ENCODE assay signal across 8 cellular contexts in genomic region chr5:177495243-177496060, GRCh38. TPM values are rescaled to one million over a fixed set of nuclear protein-coding genes. Genes with fewer than 3 reads are reported as not detected.
DNase-seq lines count a peak whose midpoint lies in the region; ATAC-seq, FAIRE-seq and TF ChIP-seq lines count a peak whose summit lies in the region.

No MANE protein-coding gene starts in this region.

- no peak for FAIRE-seq in bronchial epithelial cell (lab: Jason Lieb, UNC)

- H3K36me3 ChIP-seq in CD8-positive, alpha-beta memory T cell (ENCODE audit: insufficient read depth, low read length): no peaks in the 10 kb centered on the region
- H3K36me3 ChIP-seq in bronchial epithelial cell (ENCODE audit: control insufficient read depth, insufficient read depth, low read length) (peaks cover 29% of the 10 kb centered on the region), liver (ENCODE audit: control insufficient read depth in 4 of 4, insufficient read depth in 3 of 4, low read depth in 1 of 4, low read length in 3 of 4) (no peaks in the 10 kb centered on the region), upper lobe of right lung (peaks cover 6% of the 10 kb centered on the region)

- POLR2A ChIA-PET in CD8-positive, alpha-beta memory T cell (lab: Charles Lee): interaction anchor here (0.9 to 1.2 kb wide), 2 partner anchors 24 to 41 kb away, joined by 3 to 5 read pairs; no protein-coding TSS in a partner anchor

- peaks cover 0 to 14% (median 4%) of the 10 kb centered on the region in 3 donors for H3K36me3 Mint-ChIP-seq in CD8-positive, alpha-beta memory T cell

- no peak for DNase-seq in CD8-positive, alpha-beta memory T cell
- DNase-seq in NAMALWA (ENCODE audit: low spot score): peak; percentile 50
- peak; percentile 42 for DNase-seq in bronchial epithelial cell (ENCODE audit: low read depth)
- peak; percentile 72 for DNase-seq in upper lobe of right lung

- intact Hi-C loops in upper lobe of right lung (cut with DNase I): no loop called here

- no peak for TF ChIP-seq CTCF in bronchial epithelial cell (IDR thresholded peaks at IDR 0.05; ENCODE audit: insufficient read depth, low read length, severe bottlenecking)
- peak; percentile 0 for TF ChIP-seq CTCF in liver (IDR thresholded peaks at IDR 0.05; ENCODE audit: low read depth, low read length, missing input control)
- TF ChIP-seq CTCF in upper lobe of right lung (IDR thresholded peaks at IDR 0.05): peak; percentile 1

- H3K4me3 ChIP-seq in CD8-positive, alpha-beta memory T cell (ENCODE audit: low read length): no peak overlapping the region
- H3K4me3 ChIP-seq in bronchial epithelial cell (ENCODE audit: low read depth, low read length) (no peak overlapping the region), liver (ENCODE audit: low read depth in 1 of 3, low read length in 3 of 3) (no peak overlapping the region), upper lobe of right lung (peak overlapping the region; percentile 75)

- H3K27me3 ChIP-seq in CD8-positive, alpha-beta memory T cell (ENCODE audit: insufficient read depth, low read length, poor library complexity, severe bottlenecking): no peaks in the 10 kb centered on the region
- H3K27me3 ChIP-seq in bronchial epithelial cell (ENCODE audit: control insufficient read depth, insufficient read depth, low read length): no peaks in the 10 kb centered on the region
- no peaks in the 10 kb centered on the region for H3K27me3 ChIP-seq in liver (ENCODE audit: control insufficient read depth in 4 of 4, insufficient read depth in 4 of 4, low read length in 3 of 4)
- no peaks in the 10 kb centered on the region for H3K27me3 ChIP-seq in upper lobe of right lung

- peaks cover 8 to 39% (median 19%) of the 10 kb centered on the region in 3 donors for H3K4me1 Mint-ChIP-seq in CD8-positive, alpha-beta memory T cell

- no peak overlapping the region for H3K27ac Mint-ChIP-seq in CD8-positive, alpha-beta memory T cell

- peaks cover 0 to 2% of the 10 kb centered on the region in 2 donors for H3K27me3 Mint-ChIP-seq in CD8-positive, alpha-beta memory T cell

- H3K4me3 Mint-ChIP-seq in CD8-positive, alpha-beta memory T cell: peak overlapping the region in 6 of 7 donors; percentile 19 to 80 (median 38)

- H3K9me3 ChIP-seq in CD8-positive, alpha-beta memory T cell (ENCODE audit: low read length): no peaks in the 10 kb centered on the region
- no peaks in the 10 kb centered on the region for H3K9me3 ChIP-seq in liver (ENCODE audit: control insufficient read depth in 4 of 4, low read length in 3 of 4)
- H3K9me3 ChIP-seq in upper lobe of right lung: no peaks in the 10 kb centered on the region

- H3K9ac ChIP-seq in liver (ENCODE audit: low read depth in 1 of 2, low read length in 2 of 2): no peak overlapping the region

- no peak for TF ChIP-seq RAD21 in liver (IDR thresholded peaks at IDR 0.05)

- H3K4me1 ChIP-seq in CD8-positive, alpha-beta memory T cell (ENCODE audit: insufficient read depth, low read length): peaks cover 15% of the 10 kb centered on the region
- H3K4me1 ChIP-seq in liver (ENCODE audit: control insufficient read depth in 4 of 4, insufficient read depth in 4 of 4, low read length in 3 of 4): peaks cover 0 to 17% (median 7%) of the 10 kb centered on the region in 4 donors
- peaks cover 47% of the 10 kb centered on the region for H3K4me1 ChIP-seq in upper lobe of right lung

- peak overlapping the region; percentile 69 for H3K27ac ChIP-seq in CD8-positive, alpha-beta memory T cell (ENCODE audit: low read depth, low read length)
- H3K27ac ChIP-seq in liver (ENCODE audit: low read depth in 1 of 2, low read length in 2 of 2) (peak overlapping the region; percentile 36 to 58), upper lobe of right lung (peak overlapping the region; percentile 81)

- CTCF ChIA-PET in CD8-positive, alpha-beta memory T cell (lab: Charles Lee): interaction anchor here (1.4 to 12.2 kb wide), 5 partner anchors 19 to 178 kb away, joined by 3 to 116 read pairs (median 5); no protein-coding TSS in a partner anchor

- ATAC-seq in upper lobe of right lung (no peak), GM21528 (IDR thresholded peaks at IDR 0.05; ENCODE audit: low FRiP score, unreplicated experiment) (no peak), GM19023 (IDR thresholded peaks at IDR 0.05; ENCODE audit: unreplicated experiment) (no peak)
- ATAC-seq in activated CD4-positive, CD25-positive, alpha-beta regulatory T cell treated with anti-CD3 and anti-CD28 coated beads, Interleukin-2, amount 50 U/mL, for 24 hours: no peak

- 83% methylated on average over 14 of the region's 14 CpGs for WGBS in liver

- no peaks in the 10 kb centered on the region for H3K9me3 Mint-ChIP-seq in CD8-positive, alpha-beta memory T cell

TF ChIP-seq in liver, 16 proteins besides CTCF, POLR2A, EP300 and RAD21:
- TF ChIP-seq NR2F2 (IDR thresholded peaks at IDR 0.05) (peak; percentile 61), ATF3 (IDR thresholded peaks at IDR 0.05) (no peak)

RNA-seq across cellular contexts. Expression of gene PDLIM7, which starts 2.0 kb away (rescaled TPM):
- total RNA-seq in CD8-positive, alpha-beta memory T cell: 10 to 100 TPM; 28.4 to 30.4 TPM
- 6.0 TPM for polyA plus RNA-seq in CD8-positive, alpha-beta memory T cell
- total RNA-seq in bronchial epithelial cell: 19.5 and 26.2 TPM in 2 replicates
- 10 to 100 TPM in 1 of 2 donors, 1 to 10 TPM in 1; 7.0 to 36.0 TPM for total RNA-seq in liver
- polyA plus RNA-seq in liver: 1 to 10 TPM; 5.5 to 10.0 TPM
- 59.1 TPM for total RNA-seq in upper lobe of right lung

RNA-seq across cellular contexts. Expression of gene DOK3, which starts 14.2 kb away (rescaled TPM):
- total RNA-seq in CD8-positive, alpha-beta memory T cell: 1 to 10 TPM; 4.2 to 5.1 TPM
- polyA plus RNA-seq in CD8-positive, alpha-beta memory T cell: 0.08 TPM
- total RNA-seq in bronchial epithelial cell: 0.53 and 1.4 TPM in 2 replicates
- 10 to 100 TPM; 10.2 to 19.2 TPM for total RNA-seq in liver
- 1 to 10 TPM; 1.7 to 2.9 TPM for polyA plus RNA-seq in liver
- total RNA-seq in upper lobe of right lung: 45.6 TPM

RNA-seq across cellular contexts. Expression of gene DDX41, which starts 21.3 kb away (rescaled TPM):
- total RNA-seq in CD8-positive, alpha-beta memory T cell: 100 to 1,000 TPM; 160 to 164 TPM
- polyA plus RNA-seq in CD8-positive, alpha-beta memory T cell: 61.7 TPM
- total RNA-seq in bronchial epithelial cell (108 and 250 TPM in 2 replicates), liver (10 to 100 TPM; 42.4 to 58.5 TPM), upper lobe of right lung (61.6 TPM)
- 10 to 100 TPM; 20.4 to 48.7 TPM for polyA plus RNA-seq in liver

RNA-seq across cellular contexts. Expression of gene DBN1, which starts 22.0 kb away (rescaled TPM):
- total RNA-seq in CD8-positive, alpha-beta memory T cell: 10 to 100 TPM; 47.9 to 50.5 TPM
- polyA plus RNA-seq in CD8-positive, alpha-beta memory T cell: 28.1 TPM
- 58.7 and 71.7 TPM in 2 replicates for total RNA-seq in bronchial epithelial cell
- total RNA-seq in liver: 1 to 10 TPM; 2.3 to 4.9 TPM
- polyA plus RNA-seq in liver: 1 to 10 TPM; 1.5 to 1.8 TPM
- 34.6 TPM for total RNA-seq in upper lobe of right lung

RNA-seq across cellular contexts. Expression of gene PRR7, which starts 48.8 kb away (rescaled TPM):
- 10 to 100 TPM; 14.7 to 15.3 TPM for total RNA-seq in CD8-positive, alpha-beta memory T cell
- 22.1 TPM for polyA plus RNA-seq in CD8-positive, alpha-beta memory T cell
- 3.1 and 5.0 TPM in 2 replicates for total RNA-seq in bronchial epithelial cell
- total RNA-seq in liver: under 1 TPM; 0.17 to 0.37 TPM
- 1 to 10 TPM in 1 of 2 donors, under 1 TPM in 1; 0.60 to 1.4 TPM for polyA plus RNA-seq in liver
- 2.1 TPM for total RNA-seq in upper lobe of right lung

Comparison
In these comparisons a context has a peak if more than half of its experiments do, and no peak if none do; other contexts are left out.
1. DNase-seq: peak in NAMALWA (single experiment), bronchial epithelial cell (single experiment) and upper lobe of right lung (single experiment); none in CD8-positive, alpha-beta memory T cell (0 of 5).
2. Peak in every context shown above with its lines, with median percentiles within 50 percentile points of each other: H3K27ac ChIP-seq.